ENCODE assay signal across 14 cellular contexts in the genomic region with DNA sequence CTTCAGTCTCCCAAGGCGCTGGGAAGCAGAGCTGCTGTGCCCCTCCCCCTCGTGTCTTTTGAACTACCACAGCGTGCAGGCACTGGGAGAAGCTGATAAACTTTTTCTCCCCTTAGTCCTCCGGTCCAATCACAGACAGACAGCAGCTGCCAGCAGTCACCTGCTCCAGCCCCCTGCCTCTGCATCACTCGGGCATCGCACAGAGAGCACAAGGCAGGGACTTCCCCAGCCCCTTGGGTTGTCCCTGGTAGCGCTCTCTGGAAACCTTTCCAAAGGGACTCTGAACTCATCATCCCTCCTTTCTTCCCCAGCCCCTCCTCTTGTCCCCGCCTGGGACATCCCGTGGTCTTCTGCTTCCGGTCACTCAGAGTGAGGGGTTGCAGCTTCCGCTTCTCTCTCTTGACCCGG. TPM values are rescaled to one million over a fixed set of nuclear protein-coding genes. Genes with fewer than 3 reads are reported as not detected.
DNase-seq lines count a peak whose midpoint lies in the region; ATAC-seq, FAIRE-seq and TF ChIP-seq lines count a peak whose summit lies in the region.
"Had no signal": no experiment of that assay in that cellular context is flagged by ENCODE, and none has a peak within 500 bp of the region (broad histone marks: within the 10 kb centered on the region; RNA-seq: fewer than 3 reads in every experiment).

No MANE protein-coding gene starts in this region.

- ATAC-seq in A549, result peak; percentile 46 to 52; a peak in 5 of 6 replicates

- WGBS in A549 (ENCODE audit: missing lambda C conversion rate), result 6% methylated on average over 11 of the region's 12 CpGs

- H3K9me3 Mint-ChIP-seq in T-helper 2 cell treated with Interferon-gamma antibody and Interleukin-4, amounts not matched to agents 5 μg/mL and 100 μg/mL, for 36 hours, result no peaks in the 10 kb centered on the region

- POLR2A ChIA-PET in A549 (lab: Yijun Ruan, JAX), result no interaction called here

- no peak for TF ChIP-seq RAD21 in A549 (conservative IDR thresholded peaks at IDR 0.05 in 1 of 2, IDR thresholded peaks at IDR 0.05 in 1 of 2)

- H3K4me1 ChIP-seq in A549 (peaks cover 6% of the 10 kb centered on the region; the same call in 1 of the 3 replicates), ES-I3 (ENCODE audit: insufficient read depth, low read length) (peaks cover 19% of the 10 kb centered on the region), iPS-20b (ENCODE audit: insufficient read depth, low read length) (peaks cover 41% of the 10 kb centered on the region)

- no peaks in the 10 kb centered on the region for H3K36me3 ChIP-seq in ES-I3 (ENCODE audit: insufficient read depth, low read length)
- no peaks in the 10 kb centered on the region for H3K36me3 ChIP-seq in WERI-Rb-1
- no peaks in the 10 kb centered on the region for H3K36me3 ChIP-seq in iPS-20b (ENCODE audit: insufficient read depth, low read depth, low read length)

- H3K36me3 Mint-ChIP-seq in T-helper 2 cell treated with Interferon-gamma antibody and Interleukin-4, amounts not matched to agents 5 μg/mL and 100 μg/mL, for 36 hours (ENCODE audit: low read depth), result no peaks in the 10 kb centered on the region

- H3K4me3 Mint-ChIP-seq in T-helper 2 cell treated with Interferon-gamma antibody and Interleukin-4, amounts not matched to agents 5 μg/mL and 100 μg/mL, for 36 hours, result no peak overlapping the region

- TF ChIP-seq POLR2A in A549 (IDR thresholded peaks at IDR 0.05; ENCODE audit: low read length), result no peak

- TF ChIP-seq EP300 in A549 (IDR thresholded peaks at IDR 0.05), result no peak

- no peak for DNase-seq in A549 (ENCODE audit: low read depth in 1 of 2, low spot score in 1 of 2)
- DNase-seq in WERI-Rb-1, result peak; percentile 34
- DNase-seq in NK-92 (lab: John Stamatoyannopoulos, UW; ENCODE audit: unreplicated experiment), result no peak
- DNase-seq in NCI-H1105 (lab: John Stamatoyannopoulos, UW), result no peak
- DNase-seq in foreskin fibroblast, result no peak
- DNase-seq in T-helper 2 cell treated with Interferon-gamma antibody and Interleukin-4, amounts not matched to agents 5 μg/mL and 100 μg/mL, for 36 hours (ENCODE audit: low spot score), result no peak
- DNase-seq: C1 segment of cervical spinal cord, erythroblast, GM23248, NCI-H1694, T-helper 1 cell had no signal

- peaks cover 8% of the 10 kb centered on the region for H3K4me1 Mint-ChIP-seq in T-helper 2 cell treated with Interferon-gamma antibody and Interleukin-4, amounts not matched to agents 5 μg/mL and 100 μg/mL, for 36 hours (ENCODE audit: low read depth)

- H3K27me3 ChIP-seq in WERI-Rb-1 (ENCODE audit: insufficient read depth, low read depth, severe bottlenecking), result peaks cover 100% of the 10 kb centered on the region
- H3K27me3 ChIP-seq in iPS-20b (ENCODE audit: insufficient read depth, low read length), result peaks cover 100% of the 10 kb centered on the region

- peak overlapping the region; percentile 56 for H3K4me2 ChIP-seq in A549

- TF ChIP-seq CTCF in A549 (IDR thresholded peaks at IDR 0.05) (no peak), WERI-Rb-1 (IDR thresholded peaks at IDR 0.05; ENCODE audit: low read depth, low read length) (no peak), foreskin fibroblast (IDR thresholded peaks at IDR 0.05; ENCODE audit: low read depth, low read length) (no peak)

- H3K4me3 ChIP-seq in A549 (peak overlapping the region; percentile 29; the same call in 2 of the 3 replicates), WERI-Rb-1 (ENCODE audit: low read depth, low read length) (peak overlapping the region; percentile 16), iPS-20b (ENCODE audit: low read length) (peak overlapping the region; percentile 59; the same call in 1 of the 2 replicates), foreskin fibroblast (ENCODE audit: low read depth in 1 of 2, low read length in 2 of 2) (no peak overlapping the region)
- H3K4me3 ChIP-seq: GM23248 had no signal

- H3K27ac Mint-ChIP-seq in T-helper 2 cell treated with Interferon-gamma antibody and Interleukin-4, amounts not matched to agents 5 μg/mL and 100 μg/mL, for 36 hours, result no peak overlapping the region

- H3K27ac ChIP-seq in A549, result no peak overlapping the region
- no peak overlapping the region for H3K27ac ChIP-seq in WERI-Rb-1
- no peak overlapping the region for H3K27ac ChIP-seq in iPS-20b (ENCODE audit: low read length)
- H3K27ac ChIP-seq: GM23248 had no signal

- H3K9me3 ChIP-seq in A549, result no peaks in the 10 kb centered on the region
- H3K9me3 ChIP-seq in ES-I3 (ENCODE audit: control insufficient read depth, insufficient read depth, low read length), result no peaks in the 10 kb centered on the region
- H3K9me3 ChIP-seq in WERI-Rb-1 (ENCODE audit: severe bottlenecking), result no peaks in the 10 kb centered on the region
- no peaks in the 10 kb centered on the region; the same call in 1 of the 2 replicates for H3K9me3 ChIP-seq in iPS-20b (ENCODE audit: insufficient read depth, low read depth, low read length)

- H3K9ac ChIP-seq in ES-I3 (ENCODE audit: low read depth, low read length) (peak overlapping the region; percentile 38; the same call in 1 of the 2 replicates), iPS-20b (ENCODE audit: low read depth, low read length) (no peak overlapping the region; the same call in 1 of the 2 replicates)
- H3K9ac ChIP-seq: GM23248 had no signal

- H3K27me3 Mint-ChIP-seq in T-helper 2 cell treated with Interferon-gamma antibody and Interleukin-4, amounts not matched to agents 5 μg/mL and 100 μg/mL, for 36 hours (ENCODE audit: low read depth), result peaks cover 88% of the 10 kb centered on the region

- FAIRE-seq in A549 (lab: Jason Lieb, UNC), result no peak
- FAIRE-seq: keratinocyte had no signal

- CTCF ChIA-PET in A549 (lab: Yijun Ruan, JAX), result interaction anchor here (1.1 to 3.7 kb wide), 3 partner anchors 9 to 64 kb away, joined by 3 to 15 read pairs (median 3); no protein-coding TSS in a partner anchor

TF ChIP-seq in A549, 52 proteins besides CTCF, POLR2A, EP300 and RAD21:
- no peak for TF ChIP-seq ESRRA (IDR thresholded peaks at IDR 0.05; ENCODE audit: borderline replicate concordance, low read length)
- TF ChIP-seq, protein P1, sequence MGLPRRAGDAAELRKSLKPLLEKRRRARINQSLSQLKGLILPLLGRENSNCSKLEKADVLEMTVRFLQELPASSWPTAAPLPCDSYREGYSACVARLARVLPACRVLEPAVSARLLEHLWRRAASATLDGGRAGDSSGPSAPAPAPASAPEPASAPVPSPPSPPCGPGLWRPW (IDR thresholded peaks at IDR 0.05), result no peak
- TF ChIP-seq MYC (IDR thresholded peaks at IDR 0.05; ENCODE audit: borderline replicate concordance, low read length), result no peak
- no peak for TF ChIP-seq HOXB13 (CRISPR knock-in tag; IDR thresholded peaks at IDR 0.05; ENCODE audit: low read depth)
- TF ChIP-seq CBX8 (IDR thresholded peaks at IDR 0.05), result no peak
- no peak for TF ChIP-seq POLR2AphosphoS2 (conservative IDR thresholded peaks at IDR 0.05; ENCODE audit: low read length)
- TF ChIP-seq CEBPB (IDR thresholded peaks at IDR 0.05), result no peak
- no peak for TF ChIP-seq PHF8 (IDR thresholded peaks at IDR 0.05; ENCODE audit: borderline replicate concordance, low read depth)
- TF ChIP-seq CHD2 (IDR thresholded peaks at IDR 0.05; ENCODE audit: low read length, partially characterized antibody), result no peak

RNA-seq across cellular contexts. Expression of gene NEUROG3, which starts 1.4 kb away (rescaled TPM):
- polyA plus RNA-seq in A549 (2011; rRNA removed), result not detected in 2 replicates
- not detected in 2 replicates for polyA plus RNA-seq in A549 (2012; cell fraction: cytosol; rRNA removed)
- polyA plus RNA-seq in A549 (2012; cell fraction: nucleus; rRNA removed), result not detected in 2 replicates
- not detected in 3 replicates for polyA plus RNA-seq in A549 (2017; fragmentation: RNase III; extraction: RNeasy Plus Mini Kit Qiagen cat#74134 plus additional on column Dnase treatment)
- polyA minus RNA-seq in A549 (2011; rRNA and poly(A)+ RNA removed), result not detected in 2 replicates
- polyA plus RNA-seq: GM23248, keratinocyte had no signal

RNA-seq across cellular contexts. Expression of gene FAM241B, which starts 55.5 kb away (rescaled TPM):
- polyA plus RNA-seq in A549 (2011; rRNA removed) (17.8 and 22.8 TPM in 2 replicates), A549 (2017; fragmentation: RNase III; extraction: RNeasy Plus Mini Kit Qiagen cat#74134 plus additional on column Dnase treatment) (22.0 to 24.5 TPM (median 23.8 TPM) in 3 replicates)
- polyA plus RNA-seq in A549 (2012; cell fraction: cytosol; rRNA removed), result 31.6 and 32.0 TPM in 2 replicates
- 25.5 and 30.3 TPM in 2 replicates for polyA plus RNA-seq in A549 (2012; cell fraction: nucleus; rRNA removed)
- polyA minus RNA-seq in A549 (2011; rRNA and poly(A)+ RNA removed), result 7.5 and 7.7 TPM in 2 replicates

Comparison
In these comparisons a context has a peak if more than half of its experiments do, and no peak if none do; other contexts are left out.
1. H3K4me3 ChIP-seq: peak in A549 (single experiment), WERI-Rb-1 (single experiment) and iPS-20b (single experiment); none in foreskin fibroblast (0 of 2).